Comparison of ENCODE assay signal across 18 cellular contexts in the genomic region with DNA sequence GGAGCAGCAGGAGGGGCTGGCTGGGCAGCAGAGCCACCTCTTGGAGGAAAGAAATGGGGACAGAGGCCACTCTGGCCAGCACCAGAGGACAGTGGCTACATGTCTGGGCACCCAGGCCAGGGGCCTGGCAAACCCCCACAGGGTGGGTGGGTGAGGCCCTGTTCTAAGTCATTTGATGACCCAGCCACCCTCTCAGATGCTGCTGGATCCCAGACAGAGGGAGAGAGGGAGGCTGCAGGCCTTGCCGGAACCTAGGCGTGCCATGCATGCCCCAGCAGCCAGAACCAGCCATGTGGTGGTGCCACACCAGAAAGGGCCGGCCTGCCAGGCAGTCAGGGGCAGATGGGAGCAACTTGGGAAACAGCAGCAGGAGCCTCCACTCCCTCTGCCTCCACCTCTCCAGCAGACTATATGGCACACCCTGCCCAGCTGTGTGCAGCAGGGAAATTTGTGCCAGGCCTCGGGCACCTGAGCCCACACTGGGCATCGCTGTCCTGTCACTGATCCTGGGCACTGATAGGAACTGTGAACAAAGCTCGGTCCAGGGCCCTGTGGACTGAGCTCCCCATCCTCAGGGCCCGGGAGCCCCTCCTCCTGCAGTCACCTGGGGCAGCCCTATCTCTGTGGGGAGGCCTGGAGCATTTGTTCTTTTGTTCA.
"Had no signal": no experiment of that assay in that cellular context is flagged by ENCODE, and none has a peak within 500 bp of the region (broad histone marks: within the 10 kb centered on the region; RNA-seq: fewer than 3 reads in every experiment).

No MANE protein-coding gene starts in this region.

- H2AFZ ChIP-seq: neural progenitor cell had no signal

- H3K4me2 ChIP-seq: neural progenitor cell had no signal

- H3K27ac Mint-ChIP-seq: activated naive CD8-positive, alpha-beta T cell; neural progenitor cell; stimulated activated naive CD8-positive, alpha-beta T cell treated with anti-CD3 and anti-CD28 coated beads, Interleukin-15, Interleukin-2, amounts not matched to agents 100 ng/mL and 50 ng/mL, for 24 hours; T-helper 1 cell treated with Interleukin-12 subunit alpha and Interleukin-12 subunit beta and Interleukin-4 antibody, amounts not matched to agents 30 μg/mL and 1 μg/mL, for 36 hours had no signal

- H3K27ac ChIP-seq: cardiac muscle cell, foreskin keratinocyte, left lung, neural progenitor cell, prostate gland, skin epidermis, suprapubic skin, upper lobe of right lung, WERI-Rb-1 had no signal

- H3K4me1 ChIP-seq: foreskin keratinocyte, neural progenitor cell, prostate gland, suprapubic skin had no signal

- ATAC-seq: foreskin keratinocyte, mucosa of descending colon, upper lobe of right lung had no signal

- H3K9me3 ChIP-seq: mucosa of descending colon, prostate gland, suprapubic skin, upper lobe of right lung had no signal

- H3K36me3 ChIP-seq: cardiac muscle cell, left lung, neural progenitor cell, prostate gland, suprapubic skin, upper lobe of right lung, WERI-Rb-1 had no signal

- H3K27me3 Mint-ChIP-seq: activated naive CD8-positive, alpha-beta T cell; stimulated activated naive CD8-positive, alpha-beta T cell treated with anti-CD3 and anti-CD28 coated beads, Interleukin-15, Interleukin-2, amounts not matched to agents 100 ng/mL and 50 ng/mL, for 24 hours had no signal

- H3K9ac ChIP-seq: neural progenitor cell had no signal

- DNase-seq: activated CD4-positive, alpha-beta T cell treated with anti-CD3 and anti-CD28 coated beads for 1 hour; activated gamma-delta T cell; foreskin keratinocyte; glutamatergic neuron; left lung; mucosa of descending colon; naive B cell; right cardiac atrium; upper lobe of right lung; WERI-Rb-1 had no signal

- H3K4me3 ChIP-seq: cardiac muscle cell, left lung, mucosa of descending colon, neural progenitor cell, prostate gland, skin epidermis, suprapubic skin, upper lobe of right lung had no signal

- H3K36me3 Mint-ChIP-seq: activated naive CD8-positive, alpha-beta T cell; naive B cell; neural progenitor cell had no signal

- H3K27me3 ChIP-seq: cardiac muscle cell, foreskin keratinocyte, left lung, neural progenitor cell, upper lobe of right lung had no signal

- H3K4me3 Mint-ChIP-seq: activated naive CD8-positive, alpha-beta T cell; naive B cell; neural progenitor cell; stimulated activated naive CD8-positive, alpha-beta T cell treated with anti-CD3 and anti-CD28 coated beads, Interleukin-15, Interleukin-2, amounts not matched to agents 100 ng/mL and 50 ng/mL, for 24 hours; T-helper 1 cell treated with Interleukin-12 subunit alpha and Interleukin-12 subunit beta and Interleukin-4 antibody, amounts not matched to agents 30 μg/mL and 1 μg/mL, for 36 hours had no signal
